In the genomic region with DNA sequence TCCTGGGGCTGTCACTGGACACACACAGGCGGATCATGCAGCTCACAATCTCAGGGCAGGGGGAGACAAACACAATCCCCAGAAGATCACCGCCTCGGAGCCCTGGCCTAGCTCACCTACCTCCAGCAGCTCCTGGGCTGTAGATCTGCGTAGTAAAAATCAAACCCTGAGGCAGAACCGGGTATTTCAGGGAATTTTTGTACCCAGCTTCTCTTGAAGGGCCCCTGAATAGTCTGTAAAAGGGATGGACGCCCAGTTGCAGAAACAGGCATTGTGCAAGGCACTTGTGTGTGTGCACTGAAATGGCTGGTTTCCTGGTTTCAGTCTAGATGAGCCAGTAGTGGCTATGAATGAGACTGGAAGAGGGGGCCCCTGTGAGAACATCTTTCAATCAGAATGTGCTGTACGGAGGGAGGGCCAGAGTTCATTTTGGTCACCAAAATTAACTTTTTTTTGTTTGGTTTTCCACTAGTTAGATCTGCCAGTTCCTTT, we compare ENCODE assay signal across 15 cellular contexts. TPM values are rescaled to one million over a fixed set of nuclear protein-coding genes. Genes with fewer than 3 reads are reported as not detected.
DNase-seq lines count a peak whose midpoint lies in the region; ATAC-seq, FAIRE-seq and TF ChIP-seq lines count a peak whose summit lies in the region.
"Had no signal": no experiment of that assay in that cellular context is flagged by ENCODE, and none has a peak within 500 bp of the region (broad histone marks: within the 10 kb centered on the region; RNA-seq: fewer than 3 reads in every experiment).

No MANE protein-coding gene starts in this region.

- peak in 1 of 2 experiments; percentile 26; a peak in 2 of 4 replicates for TF ChIP-seq RAD21 in H1 (IDR thresholded peaks at IDR 0.05 in 1 of 2, conservative IDR thresholded peaks at IDR 0.05 in 1 of 2; ENCODE audit: low read depth in 2 of 2, low read length in 2 of 2)

- H2AK5ac ChIP-seq in H1 (ENCODE audit: low read depth, low read length) (no peak overlapping the region), mesenchymal stem cell (ENCODE audit: low read length, severe bottlenecking) (no peak overlapping the region)

- H3K4me3 ChIP-seq in H1 (ENCODE audit: extremely low read depth in 1 of 4, insufficient read depth in 2 of 4, low read depth in 3 of 4, low read length in 4 of 4) (no peak overlapping the region), mesenchymal stem cell (ENCODE audit: insufficient read depth in 1 of 2, low read depth in 1 of 2, low read length in 2 of 2) (no peak overlapping the region)

- H3K9me3 Mint-ChIP-seq in CD14-positive monocyte (no peaks in the 10 kb centered on the region), HFFc6 (no peaks in the 10 kb centered on the region)
- H3K9me3 Mint-ChIP-seq: CD8-positive, alpha-beta T cell; T-helper 1 cell treated with Interleukin-12 subunit alpha and Interleukin-12 subunit beta and Interleukin-4 antibody, amounts not matched to agents 30 μg/mL and 1 μg/mL, for 36 hours had no signal

- no peak overlapping the region for H2BK120ac ChIP-seq in H1 (replicated peaks; ENCODE audit: low read depth, low read length)
- H2BK120ac ChIP-seq in mesenchymal stem cell (ENCODE audit: low read depth, low read length): no peak overlapping the region

- H3K4ac ChIP-seq in H1 (replicated peaks; ENCODE audit: insufficient read length, low read depth, low read length) (no peak overlapping the region), mesenchymal stem cell (ENCODE audit: low read depth in 1 of 2, low read length in 2 of 2) (no peak overlapping the region)

- no peak overlapping the region for H3K18ac ChIP-seq in H1 (ENCODE audit: extremely low read depth, low read length)
- H3K18ac ChIP-seq in mesenchymal stem cell (ENCODE audit: low read depth in 1 of 2, low read length in 2 of 2): no peak overlapping the region

- H3K4me2 ChIP-seq in H1 (ENCODE audit: insufficient read depth in 1 of 2, low read depth in 2 of 2, low read length in 2 of 2): no peak overlapping the region
- H3K4me2 ChIP-seq in mesenchymal stem cell (ENCODE audit: low read length, poor library complexity, severe bottlenecking): no peak overlapping the region

- no peak for TF ChIP-seq POLR2A in H1 (IDR thresholded peaks at IDR 0.05; ENCODE audit: control extremely low read depth in 1 of 2, low read depth in 2 of 2, low read length in 2 of 2)

- H3K9me3 ChIP-seq in H1 (ENCODE audit: insufficient read depth in 2 of 2, low read depth in 1 of 2, low read length in 1 of 2) (no peaks in the 10 kb centered on the region), mesenchymal stem cell (ENCODE audit: control insufficient read depth, low read length) (no peaks in the 10 kb centered on the region)

- H3K36me3 Mint-ChIP-seq in CD14-positive monocyte (peaks cover 38 to 41% of the 10 kb centered on the region in 2 donors), HFFc6 (ENCODE audit: low read depth) (peaks cover 6% of the 10 kb centered on the region; the same call in 1 of the 2 replicates)

- no peak for FAIRE-seq in H1 (lab: Jason Lieb, UNC)
- FAIRE-seq: GM19239 had no signal

- H4K8ac ChIP-seq in H1 (ENCODE audit: extremely low read depth, insufficient read depth, low read length) (no peak overlapping the region), mesenchymal stem cell (ENCODE audit: low read length) (no peak overlapping the region)

- no peak overlapping the region for H3K23ac ChIP-seq in H1 (ENCODE audit: insufficient read length)
- no peak overlapping the region for H3K23ac ChIP-seq in mesenchymal stem cell (ENCODE audit: low read length in 2 of 2)

- no peak for TF ChIP-seq EP300 in H1 (IDR thresholded peaks at IDR 0.05; ENCODE audit: borderline replicate concordance in 1 of 2, low read depth in 2 of 2, low read length in 2 of 2)

- H3K23me2 ChIP-seq in H1 (ENCODE audit: low read depth, low read length): no peaks in the 10 kb centered on the region

- DNase-seq in CD14-positive monocyte (ENCODE audit: low spot score) (no peak), HFFc6 (no peak), H1 (ENCODE audit: low read depth in 1 of 2, low spot score in 2 of 2) (no peak), mesenchymal stem cell (peak; percentile 19), NCI-H748 treated with DMSO at 0.1 percent for 48 hours (lab: John Stamatoyannopoulos, UW) (no peak), NCI-H1105 (lab: John Stamatoyannopoulos, UW) (no peak), NCI-H1048 (lab: John Stamatoyannopoulos, UW) (no peak)
- DNase-seq: CD8-positive, alpha-beta T cell; erythroblast; NCI-H524; stimulated activated CD4-positive, alpha-beta T cell treated with anti-CD3 and anti-CD28 coated beads, Interleukin-4, amount 100 ng/mL, for 4 hours had no signal

- H2BK12ac ChIP-seq in H1 (ENCODE audit: low read depth, low read length): no peak overlapping the region
- no peak overlapping the region for H2BK12ac ChIP-seq in mesenchymal stem cell (ENCODE audit: low read length in 2 of 2)

- no peak overlapping the region for H2BK20ac ChIP-seq in H1 (ENCODE audit: low read length)

- CTCF ChIA-PET in H1 (lab: Charles Lee; ENCODE audit: partially characterized antibody): interaction anchor here (0.6 to 14.8 kb wide), 13 partner anchors 9 to 123 kb away, joined by 3 to 353 read pairs (median 4); no protein-coding TSS in a partner anchor

- no peaks in the 10 kb centered on the region for H3K79me1 ChIP-seq in H1 (ENCODE audit: low read depth, low read length)
- H3K79me1 ChIP-seq in mesenchymal stem cell (replicated peaks; ENCODE audit: low read length, poor library complexity, severe bottlenecking): peaks cover 3% of the 10 kb centered on the region

- no peak overlapping the region for H3K56ac ChIP-seq in H1 (replicated peaks; ENCODE audit: insufficient read length, low read depth, low read length)

- H4K20me1 ChIP-seq in H1 (replicated peaks in 1 of 2; ENCODE audit: control insufficient read depth in 1 of 2, insufficient read depth in 2 of 2, low read length in 2 of 2): peaks cover 0 to 3% of the 10 kb centered on the region in 2 experiments

- H3K9ac ChIP-seq in H1 (replicated peaks in 1 of 4; ENCODE audit: extremely low read depth in 1 of 4, low read depth in 3 of 4, low read length in 3 of 4) (no peak overlapping the region), mesenchymal stem cell (ENCODE audit: low read length) (no peak overlapping the region)
- H3K9ac ChIP-seq: parathyroid adenoma had no signal

- H4K91ac ChIP-seq in H1 (replicated peaks; ENCODE audit: insufficient read length, low read length): no peak overlapping the region
- H4K91ac ChIP-seq in mesenchymal stem cell (ENCODE audit: low read length): no peak overlapping the region

- H3K27me3 ChIP-seq in H1 (replicated peaks in 1 of 4; ENCODE audit: control insufficient read depth in 3 of 4, extremely low read depth in 1 of 4, insufficient read depth in 3 of 4, low read length in 3 of 4): peaks cover 0 to 6% (median 1%) of the 10 kb centered on the region in 4 experiments; a peak in 4 of 7 replicates
- peaks cover 5 to 21% of the 10 kb centered on the region in 2 experiments for H3K27me3 ChIP-seq in mesenchymal stem cell (ENCODE audit: control insufficient read depth in 1 of 2, insufficient read depth in 1 of 2, low read length in 2 of 2)

- H3K14ac ChIP-seq in H1 (ENCODE audit: insufficient read length) (no peak overlapping the region), mesenchymal stem cell (ENCODE audit: low read length in 2 of 2) (no peak overlapping the region)

- H2AFZ ChIP-seq in H1 (ENCODE audit: low read length): no peak overlapping the region
- no peak overlapping the region for H2AFZ ChIP-seq in mesenchymal stem cell (ENCODE audit: low read depth, low read length)
- H2AFZ ChIP-seq: parathyroid adenoma had no signal

- peaks cover 0 to 2% (median 0%) of the 10 kb centered on the region in 4 experiments; a peak in 2 of 7 replicates for H3K4me1 ChIP-seq in H1 (replicated peaks in 1 of 4; ENCODE audit: control insufficient read depth in 3 of 4, insufficient read depth in 4 of 4, low read length in 3 of 4)
- H3K4me1 ChIP-seq in mesenchymal stem cell (ENCODE audit: control insufficient read depth, insufficient read depth, low read depth, low read length): peaks cover 24% of the 10 kb centered on the region

- peak overlapping the region in 4 of 7 donors; percentile 35 to 52 (median 46) for H3K27ac Mint-ChIP-seq in CD14-positive monocyte
- no peak overlapping the region for H3K27ac Mint-ChIP-seq in HFFc6
- H3K27ac Mint-ChIP-seq: T-helper 1 cell treated with Interleukin-12 subunit alpha and Interleukin-12 subunit beta and Interleukin-4 antibody, amounts not matched to agents 30 μg/mL and 1 μg/mL, for 36 hours had no signal

- H3K27ac ChIP-seq in H1 (ENCODE audit: low read depth, low read length): no peak overlapping the region
- no peak overlapping the region for H3K27ac ChIP-seq in mesenchymal stem cell (ENCODE audit: low read length, poor library complexity, severe bottlenecking)

- no peak for ATAC-seq in GM21786 (IDR thresholded peaks at IDR 0.05; ENCODE audit: unreplicated experiment)
- ATAC-seq: CD8-positive, alpha-beta T cell had no signal

- H4K5ac ChIP-seq in H1 (ENCODE audit: insufficient read length, low read depth, low read length): no peak overlapping the region

- POLR2A ChIA-PET in H1 (lab: Charles Lee; ENCODE audit: partially characterized antibody): interaction anchor here (0.7 to 2.0 kb wide), 8 partner anchors 10 to 64 kb away, joined by 3 to 9 read pairs (median 4); partner anchors contain the start of gene RPL32

- H3K79me2 ChIP-seq in H1 (ENCODE audit: control insufficient read depth in 1 of 2, insufficient read depth in 2 of 2, low read length in 2 of 2): no peaks in the 10 kb centered on the region
- H3K79me2 ChIP-seq: parathyroid adenoma had no signal

- H2BK15ac ChIP-seq in H1 (ENCODE audit: low read length): no peak overlapping the region
- no peak overlapping the region for H2BK15ac ChIP-seq in mesenchymal stem cell (ENCODE audit: low read depth, poor library complexity, severe bottlenecking)

- H3K27me3 Mint-ChIP-seq in CD14-positive monocyte (ENCODE audit: low read depth in 3 of 3) (peaks cover 5 to 13% (median 8%) of the 10 kb centered on the region in 3 donors), HFFc6 (ENCODE audit: insufficient read depth) (peaks cover 13% of the 10 kb centered on the region)

- H3K4me3 Mint-ChIP-seq in CD14-positive monocyte (no peak overlapping the region), HFFc6 (no peak overlapping the region)
- H3K4me3 Mint-ChIP-seq: CD8-positive, alpha-beta T cell; T-helper 1 cell treated with Interleukin-12 subunit alpha and Interleukin-12 subunit beta and Interleukin-4 antibody, amounts not matched to agents 30 μg/mL and 1 μg/mL, for 36 hours had no signal

- TF ChIP-seq CTCF in CD14-positive monocyte (IDR thresholded peaks at IDR 0.05) (no peak), HFFc6 (IDR thresholded peaks at IDR 0.05) (peak; percentile 25; the same call in 1 of the 2 replicates), H1 (IDR thresholded peaks at IDR 0.05; ENCODE audit: control extremely low read depth in 1 of 3, insufficient read depth in 1 of 3, low read depth in 1 of 3, low read length in 3 of 3) (peak; percentile 20 to 40 (median 29); a peak in 3 of 4 replicates)

- H3K4me1 Mint-ChIP-seq in CD14-positive monocyte: peaks cover 24% of the 10 kb centered on the region
- peaks cover 12% of the 10 kb centered on the region for H3K4me1 Mint-ChIP-seq in HFFc6 (ENCODE audit: low read depth)

- H3K36me3 ChIP-seq in H1 (ENCODE audit: control insufficient read depth in 2 of 4, insufficient read depth in 4 of 4, low read length in 3 of 4): peaks cover 0 to 8% (median 0%) of the 10 kb centered on the region in 4 experiments; a peak in 2 of 8 replicates
- H3K36me3 ChIP-seq in mesenchymal stem cell (ENCODE audit: control insufficient read depth in 1 of 2, insufficient read depth in 2 of 2, low read depth in 1 of 2, low read length in 2 of 2): peaks cover 21 to 31% of the 10 kb centered on the region in 2 experiments

- H2BK5ac ChIP-seq in H1 (ENCODE audit: low read depth, low read length) (no peak overlapping the region), mesenchymal stem cell (ENCODE audit: low read depth, low read length, poor library complexity, severe bottlenecking) (no peak overlapping the region)

- whole genome bisulfite sequencing in H1 (ENCODE audit: extremely low coverage in 1 of 2, insufficient coverage in 1 of 2, insufficient read length in 1 of 2, insufficient replicate concordance in 2 of 2, low coverage in 1 of 2, low lambda C conversion rate in 2 of 2, missing lambda C conversion rate in 1 of 2), 2 experiments: 84% methylated on average over 7 of the region's 7 CpGs; no CpG with 5 or more reads in 1 of the 2 experiments
- 83% methylated on average over 7 of the region's 7 CpGs for WGBS in mesenchymal stem cell

- intact Hi-C loops in CD14-positive monocyte (cut with micrococcal nuclease): no loop called here

RNA-seq across cellular contexts. Expression of gene RPL32, which starts 54.9 kb away (rescaled TPM):
- polyA plus RNA-seq in CD14-positive monocyte (1,000 to 10,000 TPM in 1 of 2 donors, 100 to 1,000 TPM in 1; 942 to 1,052 TPM), H1 (2011; rRNA removed) (995 and 1,443 TPM in 2 replicates)
- 1,000 to 10,000 TPM; 1,490 to 1,730 (median 1,677) TPM for total RNA-seq in HFFc6 (2021; fragmentation: NEBNext Ultra II Directional; extraction: Animal tissue kit (Norgen Biotek cat#: 25700))
- 1,954 and 2,043 TPM in 2 replicates for total RNA-seq in H1 (2021; fragmentation: NEBNext Ultra II Directional; extraction: Animal tissue kit (Norgen Biotek cat#: 25700))
- polyA plus RNA-seq in H1 (2011; cell fraction: cytosol; rRNA removed): 2,045 TPM
- polyA plus RNA-seq in H1 (2011; cell fraction: nucleus; rRNA removed): 1,718 TPM
- 3,098 to 3,462 TPM (median 3,192 TPM) in 4 replicates for polyA plus RNA-seq in H1 (2012, experiment 1 of 2)
- 2,207 TPM for polyA plus RNA-seq in H1 (2012, experiment 2 of 2)
- polyA plus RNA-seq in H1 (2013, experiment 1 of 2): 1,804 TPM
- polyA plus RNA-seq in H1 (2013, experiment 2 of 2): 1,790 TPM
- polyA minus RNA-seq in H1 (2011; rRNA and poly(A)+ RNA removed): 1,055 and 1,349 TPM in 2 replicates
- 973 TPM for polyA minus RNA-seq in H1 (2011; cell fraction: cytosol; rRNA and poly(A)+ RNA removed)
- 656 TPM for polyA minus RNA-seq in H1 (2011; cell fraction: nucleus; rRNA and poly(A)+ RNA removed)
- polyA plus RNA-seq in mesenchymal stem cell (2013, experiment 1 of 2): 1,587 TPM
- 1,642 TPM for polyA plus RNA-seq in mesenchymal stem cell (2013, experiment 2 of 2)
